28 cellular contexts compared by ENCODE assay signal in the genomic region with DNA sequence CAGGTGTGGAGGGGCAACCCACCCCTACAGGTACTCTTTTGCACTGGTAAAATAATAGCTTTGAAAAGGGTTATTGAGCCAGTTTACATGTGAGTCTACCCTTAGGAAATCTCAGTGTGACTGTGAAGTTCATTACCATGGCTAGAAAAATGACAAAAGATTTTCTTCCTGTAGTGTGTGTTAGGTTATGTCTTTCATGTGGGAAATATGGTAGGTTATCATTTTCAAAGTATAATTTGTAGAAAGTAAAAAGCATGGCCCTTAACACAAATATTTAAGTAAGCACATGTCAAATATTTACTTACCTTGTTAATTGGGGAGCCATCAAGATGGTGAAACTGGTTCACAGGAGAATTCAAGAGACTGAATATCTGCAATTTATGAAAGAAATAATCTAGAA. TPM values are rescaled to one million over a fixed set of nuclear protein-coding genes. Genes with fewer than 3 reads are reported as not detected.
A peak's percentile ranks its signal among the peaks of the same experiment; 100 is the strongest.
DNase-seq lines count a peak whose midpoint lies in the region; ATAC-seq, FAIRE-seq and TF ChIP-seq lines count a peak whose summit lies in the region.
"Had no signal": no experiment of that assay in that cellular context is flagged by ENCODE, and none has a peak within 500 bp of the region (broad histone marks: within the 10 kb centered on the region; RNA-seq: fewer than 3 reads in every experiment).

No MANE protein-coding gene starts in this region.

- no peaks in the 10 kb centered on the region for H3K36me3 ChIP-seq in HUES48 (ENCODE audit: control insufficient read depth, insufficient read depth, low read length)
- H3K36me3 ChIP-seq in iPS-20b (ENCODE audit: insufficient read depth, low read depth, low read length), result no peaks in the 10 kb centered on the region
- no peaks in the 10 kb centered on the region for H3K36me3 ChIP-seq in prostate gland
- H3K36me3 ChIP-seq: BLaER1 treated with 17β-estradiol and CSF1 and Interleukin-3, amounts not matched to agents 10 nM and 100 nM; tibial artery had no signal

- ATAC-seq in GM19463 (IDR thresholded peaks at IDR 0.05; ENCODE audit: unreplicated experiment) (no peak), HG03196 (IDR thresholded peaks at IDR 0.05; ENCODE audit: unreplicated experiment) (no peak)
- ATAC-seq: activated CD4-positive, CD25-positive, alpha-beta regulatory T cell treated with anti-CD3 and anti-CD28 coated beads, Interleukin-2, amount 50 U/mL, for 24 hours; activated naive CD8-positive, alpha-beta T cell treated with anti-CD3 and anti-CD28 coated beads, Interleukin-2, amount 50 U/mL, for 24 hours; activated T-cell treated with anti-CD3 and anti-CD28 coated beads, Interleukin-2, amount 50 U/mL, for 72 hours; naive thymus-derived CD8-positive, alpha-beta T cell; Right ventricle myocardium inferior had no signal

- no peaks in the 10 kb centered on the region for H3K27me3 ChIP-seq in HUES48 (ENCODE audit: control insufficient read depth, insufficient read depth, low read length)
- H3K27me3 ChIP-seq in iPS-20b (ENCODE audit: insufficient read depth, low read length), result no peaks in the 10 kb centered on the region
- no peaks in the 10 kb centered on the region for H3K27me3 ChIP-seq in prostate gland (replicated peaks; ENCODE audit: insufficient read depth)
- H3K27me3 ChIP-seq: BLaER1 treated with 17β-estradiol and CSF1 and Interleukin-3, amounts not matched to agents 10 nM and 100 nM; tibial artery had no signal

- H3K27ac ChIP-seq in HUES48 (ENCODE audit: low read depth, low read length) (peak overlapping the region; percentile 94), iPS-20b (ENCODE audit: low read length) (peak overlapping the region; percentile 70), prostate gland (peak overlapping the region; percentile 78)
- H3K27ac ChIP-seq: BLaER1 treated with 17β-estradiol and CSF1 and Interleukin-3, amounts not matched to agents 10 nM and 100 nM; PC-9 had no signal

- H3K9me3 ChIP-seq in HUES48 (ENCODE audit: control insufficient read depth, insufficient read depth, low read length), result no peaks in the 10 kb centered on the region
- no peaks in the 10 kb centered on the region for H3K9me3 ChIP-seq in iPS-20b (ENCODE audit: insufficient read depth, low read depth, low read length)
- no peaks in the 10 kb centered on the region for H3K9me3 ChIP-seq in prostate gland
- H3K9me3 ChIP-seq: BLaER1 treated with 17β-estradiol and CSF1 and Interleukin-3, amounts not matched to agents 10 nM and 100 nM; SK-N-SH; tibial artery had no signal

- TF ChIP-seq POLR2A in prostate gland (IDR thresholded peaks at IDR 0.05), result no peak

- no peak for FAIRE-seq in D721Med (lab: Jason Lieb, UNC)
- FAIRE-seq: H54 had no signal

- TF ChIP-seq CTCF in prostate gland (IDR thresholded peaks at IDR 0.05), result no peak
- TF ChIP-seq CTCF in D721Med (IDR thresholded peaks at IDR 0.05; ENCODE audit: insufficient read depth, missing control alignments), result no peak

- peak overlapping the region; percentile 36 for H3K4me3 ChIP-seq in HUES48 (ENCODE audit: low read depth, low read length)
- H3K4me3 ChIP-seq in iPS-20b (ENCODE audit: low read length), result peak overlapping the region; percentile 22; the same call in 1 of the 2 replicates
- no peak overlapping the region for H3K4me3 ChIP-seq in prostate gland
- H3K4me3 ChIP-seq: BLaER1 treated with 17β-estradiol and CSF1 and Interleukin-3, amounts not matched to agents 10 nM and 100 nM; coronary artery; PC-9; tibial artery had no signal

- DNase-seq in NCI-H748 treated with DMSO at 0.1 percent for 48 hours (lab: John Stamatoyannopoulos, UW), result peak; percentile 48
- DNase-seq in prostate gland (ENCODE audit: low spot score), result no peak
- no peak for DNase-seq in D721Med (ENCODE audit: insufficient read length, low spot score)
- DNase-seq: activated CD4-positive, alpha-beta T cell treated with anti-CD3 and anti-CD28 coated beads, Interleukin-2, amount 50 U/mL, for 48 hours; activated naive CD8-positive, alpha-beta T cell treated with anti-CD3 and anti-CD28 coated beads, Interleukin-2, amount 50 U/mL, for 24 hours; activated T-cell treated with anti-CD3 and anti-CD28 coated beads, Interleukin-2, amount 50 U/mL, for 72 hours; effector memory CD4-positive, alpha-beta T cell; IMR-90; islet precursor cell; naive thymus-derived CD8-positive, alpha-beta T cell; NCI-H1048; NCI-H187; NCI-H524; NK-92 treated with Interleukin-12 subunit alpha and Interleukin-12 subunit beta, amount 100 ng/mL, for 24 hours; occipital lobe; PC-9; SK-N-SH; stimulated activated CD4-positive, alpha-beta T cell treated with anti-CD3 and anti-CD28 coated beads, Interleukin-4, amount 100 ng/mL, for 24 hours; tibial artery had no signal

- H3K9ac ChIP-seq in HUES48 (ENCODE audit: low read depth, low read length) (peak overlapping the region; percentile 72), iPS-20b (ENCODE audit: low read depth, low read length) (peak overlapping the region; percentile 68)
- H3K9ac ChIP-seq: BLaER1 treated with 17β-estradiol and CSF1 and Interleukin-3, amounts not matched to agents 10 nM and 100 nM; SK-N-SH had no signal

- H3K4me1 ChIP-seq in HUES48 (ENCODE audit: control insufficient read depth, insufficient read depth, low read length) (peaks cover 45% of the 10 kb centered on the region), iPS-20b (ENCODE audit: insufficient read depth, low read length) (peaks cover 40% of the 10 kb centered on the region), prostate gland (replicated peaks) (peaks cover 26% of the 10 kb centered on the region)
- H3K4me1 ChIP-seq: BLaER1 treated with 17β-estradiol and CSF1 and Interleukin-3, amounts not matched to agents 10 nM and 100 nM had no signal

- intact Hi-C loops in prostate gland (cut with DNase I), result no loop called here

RNA-seq across cellular contexts. Expression of gene PLPP1, which starts 37.2 kb away (rescaled TPM):
- total RNA-seq in prostate gland, result 1,000 to 10,000 TPM in 1 of 2 donors, 100 to 1,000 TPM in 1; 823 to 5,059 TPM

Comparison
In these comparisons a context has a peak if more than half of its experiments do, and no peak if none do; other contexts are left out.
1. H3K4me3 ChIP-seq: peak in HUES48 (single experiment) and iPS-20b (single experiment); none in prostate gland (0 of 2).
2. Peak in every context shown above with its lines, with median percentiles within 50 percentile points of each other: H3K27ac ChIP-seq.